9 cellular contexts compared by ENCODE assay signal in the genomic region with DNA sequence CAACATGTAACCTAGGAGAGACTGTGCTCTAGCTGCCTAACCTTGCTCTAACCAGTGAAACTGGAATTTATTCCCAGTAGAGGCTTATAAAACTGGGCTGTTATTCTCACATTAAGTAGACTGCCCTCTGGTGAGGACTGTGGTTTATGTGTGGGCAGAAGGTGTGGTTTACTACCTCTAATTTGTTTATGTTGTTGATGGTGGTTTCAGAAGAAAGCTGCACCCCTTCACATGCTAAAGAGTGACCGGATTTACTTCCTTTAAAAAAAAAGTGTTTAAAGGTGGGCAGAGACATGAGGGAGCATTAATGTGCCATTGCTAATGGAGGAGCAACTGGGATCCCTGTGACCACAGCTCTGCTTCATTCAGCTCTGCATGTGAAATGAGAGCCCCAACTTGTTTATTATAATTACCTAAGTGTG.
A peak's percentile ranks its signal among the peaks of the same experiment; 100 is the strongest.
DNase-seq lines count a peak whose midpoint lies in the region; ATAC-seq, FAIRE-seq and TF ChIP-seq lines count a peak whose summit lies in the region.
"Had no signal": no experiment of that assay in that cellular context is flagged by ENCODE, and none has a peak within 500 bp of the region (broad histone marks: within the 10 kb centered on the region; RNA-seq: fewer than 3 reads in every experiment).

No MANE protein-coding gene starts in this region.

- no peak overlapping the region for H2BK120ac ChIP-seq in neuronal stem cell (ENCODE audit: low read depth, low read length)

- H3K27me3 Mint-ChIP-seq in activated T-cell treated with anti-CD3 and anti-CD28 coated beads, Interleukin-2, amount 50 U/mL, for 24 hours, result peaks cover 16% of the 10 kb centered on the region

- H2BK15ac ChIP-seq in neuronal stem cell (ENCODE audit: low read length), result no peak overlapping the region

- H2AFZ ChIP-seq in neuronal stem cell (ENCODE audit: low read length), result no peak overlapping the region

- H3K4me2 ChIP-seq in neuronal stem cell (ENCODE audit: insufficient read depth, low read length, poor library complexity, severe bottlenecking), result no peak overlapping the region

- H3K36me3 ChIP-seq in kidney (ENCODE audit: control insufficient read depth in 1 of 2, insufficient read depth in 2 of 2, low read length in 2 of 2) (no peaks in the 10 kb centered on the region), neuronal stem cell (replicated peaks in 1 of 2; ENCODE audit: control insufficient read depth in 2 of 2, insufficient read depth in 2 of 2, low read length in 2 of 2) (no peaks in the 10 kb centered on the region)

- H3K14ac ChIP-seq in neuronal stem cell (ENCODE audit: low read length), result no peak overlapping the region

- no peak overlapping the region for H2BK12ac ChIP-seq in neuronal stem cell (ENCODE audit: low read length)

- no peaks in the 10 kb centered on the region for H3K27me3 ChIP-seq in neuronal stem cell (ENCODE audit: control insufficient read depth in 3 of 3, insufficient read depth in 3 of 3, low read depth in 1 of 3, low read length in 3 of 3)

- ATAC-seq in GM18519 (IDR thresholded peaks at IDR 0.05; ENCODE audit: low FRiP score, unreplicated experiment) (peak; percentile 80), HG02588 (IDR thresholded peaks at IDR 0.05; ENCODE audit: unreplicated experiment) (peak; percentile 86)

- FAIRE-seq in kidney (lab: Jason Lieb, UNC), result no peak

- no peak for TF ChIP-seq CTCF in kidney (IDR thresholded peaks at IDR 0.05; ENCODE audit: borderline replicate concordance, extremely low read depth, insufficient read depth)

- H3K36me3 Mint-ChIP-seq in activated T-cell treated with anti-CD3 and anti-CD28 coated beads, Interleukin-2, amount 50 U/mL, for 24 hours (ENCODE audit: low read depth), result no peaks in the 10 kb centered on the region

- no peaks in the 10 kb centered on the region for H3K4me1 Mint-ChIP-seq in activated T-cell treated with anti-CD3 and anti-CD28 coated beads, Interleukin-2, amount 50 U/mL, for 24 hours (ENCODE audit: low read depth)

- no peak overlapping the region for H3K4me3 Mint-ChIP-seq in activated T-cell treated with anti-CD3 and anti-CD28 coated beads, Interleukin-2, amount 50 U/mL, for 24 hours
- H3K4me3 Mint-ChIP-seq: activated T-helper 1 cell treated with anti-CD3 and anti-CD28 coated beads, Interleukin-12 subunit alpha, Interleukin-12 subunit beta, Interleukin-2, Interleukin-4 antibody, amounts not matched to agents 30 ng/mL and 10 ng/mL and 1 ng/mL, durations not matched to agents 14 hours and 24 hours and 36 hours had no signal

- no peak overlapping the region for H4K8ac ChIP-seq in neuronal stem cell (ENCODE audit: low read depth, low read length)

- no peaks in the 10 kb centered on the region for H3K9me3 Mint-ChIP-seq in activated T-cell treated with anti-CD3 and anti-CD28 coated beads, Interleukin-2, amount 50 U/mL, for 24 hours
- H3K9me3 Mint-ChIP-seq: activated T-helper 1 cell treated with anti-CD3 and anti-CD28 coated beads, Interleukin-12 subunit alpha, Interleukin-12 subunit beta, Interleukin-2, Interleukin-4 antibody, amounts not matched to agents 30 ng/mL and 10 ng/mL and 1 ng/mL, durations not matched to agents 14 hours and 24 hours and 36 hours had no signal

- no peak overlapping the region for H3K23ac ChIP-seq in neuronal stem cell (ENCODE audit: low read depth, low read length, poor library complexity)

- no CpG with 5 or more reads among the region's 1 CpG for WGBS in neuronal stem cell (ENCODE audit: extremely low coverage in 2 of 2, insufficient read length in 2 of 2, insufficient replicate concordance in 1 of 2), 2 donors

- DNase-seq in NCI-H69 (lab: John Stamatoyannopoulos, UW), result peak; percentile 70
- no peak for DNase-seq in kidney
- DNase-seq in AG20443 (ENCODE audit: low spot score), result no peak
- DNase-seq in SK-N-DZ (ENCODE audit: low spot score), result no peak
- DNase-seq in neuronal stem cell (ENCODE audit: low spot score), result no peak
- DNase-seq in activated T-cell treated with anti-CD3 and anti-CD28 coated beads, Interleukin-2, amount 50 U/mL, for 24 hours, result no peak

- no peak overlapping the region for H3K18ac ChIP-seq in neuronal stem cell (ENCODE audit: low read length)

- H4K91ac ChIP-seq in neuronal stem cell (ENCODE audit: low read depth, low read length, poor library complexity), result no peak overlapping the region

- no peak overlapping the region for H3K27ac Mint-ChIP-seq in activated T-cell treated with anti-CD3 and anti-CD28 coated beads, Interleukin-2, amount 50 U/mL, for 24 hours
- H3K27ac Mint-ChIP-seq: activated T-helper 1 cell treated with anti-CD3 and anti-CD28 coated beads, Interleukin-12 subunit alpha, Interleukin-12 subunit beta, Interleukin-2, Interleukin-4 antibody, amounts not matched to agents 30 ng/mL and 10 ng/mL and 1 ng/mL, durations not matched to agents 14 hours and 24 hours and 36 hours had no signal

- H3K27ac ChIP-seq in kidney (ENCODE audit: low read depth in 2 of 2, low read length in 2 of 2) (peak overlapping the region; percentile 76 to 79), neuronal stem cell (replicated peaks; ENCODE audit: low read length) (no peak overlapping the region)

- H3K9ac ChIP-seq in kidney (ENCODE audit: low read length in 2 of 2) (no peak overlapping the region), neuronal stem cell (ENCODE audit: low read depth, low read length, poor library complexity) (no peak overlapping the region)

- H3K4me3 ChIP-seq in kidney (ENCODE audit: low read length in 2 of 2) (peak overlapping the region in 1 of 2 donors; percentile 21), neuronal stem cell (ENCODE audit: low read length in 2 of 2) (no peak overlapping the region)

- intact Hi-C loops in kidney (cut with DNase I), result no loop called here

- peaks cover 9 to 18% of the 10 kb centered on the region in 2 donors for H3K4me1 ChIP-seq in kidney (ENCODE audit: control insufficient read depth in 1 of 2, insufficient read depth in 1 of 2, low read depth in 1 of 2, low read length in 2 of 2)
- peaks cover 0 to 5% of the 10 kb centered on the region in 2 donors for H3K4me1 ChIP-seq in neuronal stem cell (ENCODE audit: control insufficient read depth in 2 of 2, insufficient read depth in 1 of 2, low read depth in 1 of 2, low read length in 2 of 2)

- H2AK5ac ChIP-seq in neuronal stem cell (ENCODE audit: low read depth, low read length), result no peak overlapping the region

- H3K9me3 ChIP-seq in kidney (ENCODE audit: control insufficient read depth in 1 of 2, low read length in 2 of 2) (no peaks in the 10 kb centered on the region), neuronal stem cell (replicated peaks in 1 of 2; ENCODE audit: control insufficient read depth in 2 of 2, insufficient read depth in 1 of 2, low read depth in 1 of 2, low read length in 2 of 2) (no peaks in the 10 kb centered on the region)

- H3K4ac ChIP-seq in neuronal stem cell (ENCODE audit: low read length), result no peak overlapping the region

- H2BK5ac ChIP-seq in neuronal stem cell (ENCODE audit: low read length), result no peak overlapping the region

- H3K79me1 ChIP-seq in neuronal stem cell (ENCODE audit: low read depth, low read length), result no peaks in the 10 kb centered on the region
